ENCODE assay signal across 1 cellular context in genomic region chr10:3784510-3785250, GRCh38.
TF ChIP-seq lines count a peak whose summit lies in the region.

Gene KLF6, minus strand, starts transcription at chr10:3785209. Its CDS starts 195 bp downstream, at chr10:3785014.

TF ChIP-seq in HepG2, 621 proteins besides CTCF, POLR2A, EP300 and RAD21 (continued from another document and continues in another):
- no peak for TF ChIP-seq ZNF18 (CRISPR knock-in tag; IDR thresholded peaks at IDR 0.05; ENCODE audit: insufficient replicate concordance)
- no peak for TF ChIP-seq ZNF24 (IDR thresholded peaks at IDR 0.05)
- TF ChIP-seq AGO2 (optimal IDR thresholded peaks at IDR 0.05; ENCODE audit: low read depth, low read length), result peak; percentile 99
- TF ChIP-seq CREBL2 (CRISPR knock-in tag; IDR thresholded peaks at IDR 0.05; ENCODE audit: borderline replicate concordance), result no peak; the same call in 1 of the 2 replicates
- TF ChIP-seq ZNF34 (CRISPR knock-in tag; IDR thresholded peaks at IDR 0.05; ENCODE audit: borderline replicate concordance), result no peak
- no peak for TF ChIP-seq FOXK2 (IDR thresholded peaks at IDR 0.05)
- peak; percentile 68; the same call in 1 of the 2 replicates for TF ChIP-seq YEATS4 (CRISPR knock-in tag; IDR thresholded peaks at IDR 0.05; ENCODE audit: borderline replicate concordance)
- no peak for TF ChIP-seq ZNF292 (CRISPR knock-in tag; IDR thresholded peaks at IDR 0.05; ENCODE audit: borderline replicate concordance, low read depth)
- no peak for TF ChIP-seq ZNF557 (CRISPR knock-in tag; IDR thresholded peaks at IDR 0.05)
- peak; percentile 26 for TF ChIP-seq U2AF1 (optimal IDR thresholded peaks at IDR 0.05; ENCODE audit: low read depth, low read length)
- peak; percentile 12; the same call in 1 of the 2 replicates for TF ChIP-seq MEF2D (CRISPR knock-in tag; IDR thresholded peaks at IDR 0.05)
- TF ChIP-seq ZIK1 (CRISPR knock-in tag; IDR thresholded peaks at IDR 0.05; ENCODE audit: borderline replicate concordance, low read depth), result 0 out of 2 replicates have a peak, but pooled peaks have one; percentile 27
- TF ChIP-seq MYC (CRISPR knock-in tag; IDR thresholded peaks at IDR 0.05; ENCODE audit: borderline replicate concordance), result peak; percentile 15; the same call in 1 of the 2 replicates
- TF ChIP-seq ZNF710 (CRISPR knock-in tag; IDR thresholded peaks at IDR 0.05; ENCODE audit: borderline replicate concordance), result no peak
- TF ChIP-seq ZNF704 (CRISPR knock-in tag; IDR thresholded peaks at IDR 0.05; ENCODE audit: borderline replicate concordance), result peak; percentile 67
- TF ChIP-seq POGZ (CRISPR knock-in tag; IDR thresholded peaks at IDR 0.05), result no peak
- TF ChIP-seq ZNF552 (CRISPR knock-in tag; IDR thresholded peaks at IDR 0.05; ENCODE audit: borderline replicate concordance), result no peak
- no peak for TF ChIP-seq ZNF691 (CRISPR knock-in tag; IDR thresholded peaks at IDR 0.05; ENCODE audit: borderline replicate concordance, low read depth)
- no peak for TF ChIP-seq GPN1 (CRISPR knock-in tag; IDR thresholded peaks at IDR 0.05; ENCODE audit: borderline replicate concordance)
- TF ChIP-seq MEIS1 (CRISPR knock-in tag; IDR thresholded peaks at IDR 0.05; ENCODE audit: borderline replicate concordance), result 0 out of 2 replicates have a peak, but pooled peaks have one; percentile 4
- no peak for TF ChIP-seq ZNF207 (IDR thresholded peaks at IDR 0.05; ENCODE audit: borderline replicate concordance)
- no peak for TF ChIP-seq TOPORS (CRISPR knock-in tag; IDR thresholded peaks at IDR 0.05)
- no peak; the same call in 1 of the 2 replicates for TF ChIP-seq ZNF564 (CRISPR knock-in tag; IDR thresholded peaks at IDR 0.05)
- TF ChIP-seq ZNF143 (CRISPR knock-in tag; IDR thresholded peaks at IDR 0.05), result 0 out of 2 replicates have a peak, but pooled peaks have one; percentile 22
- no peak for TF ChIP-seq MTF2 (CRISPR knock-in tag; IDR thresholded peaks at IDR 0.05; ENCODE audit: borderline replicate concordance)
- TF ChIP-seq NFIB (CRISPR knock-in tag; IDR thresholded peaks at IDR 0.05; ENCODE audit: borderline replicate concordance), result no peak
- no peak for TF ChIP-seq ZNF33B (CRISPR knock-in tag; IDR thresholded peaks at IDR 0.05)
- peak; percentile 59; the same call in 1 of the 2 replicates for TF ChIP-seq ZNF142 (CRISPR knock-in tag; IDR thresholded peaks at IDR 0.05)
- TF ChIP-seq ZNF329 (CRISPR knock-in tag; IDR thresholded peaks at IDR 0.05; ENCODE audit: low read depth), result no peak
- TF ChIP-seq NFKB2 (CRISPR knock-in tag; IDR thresholded peaks at IDR 0.05; ENCODE audit: borderline replicate concordance), result peak; percentile 39; the same call in 1 of the 2 replicates
- TF ChIP-seq CBFB (CRISPR knock-in tag; IDR thresholded peaks at IDR 0.05), result no peak
- 0 out of 2 replicates have a peak, but pooled peaks have one; percentile 25 for TF ChIP-seq ZFX (CRISPR knock-in tag; IDR thresholded peaks at IDR 0.05; ENCODE audit: low read depth)
- no peak; the same call in 1 of the 2 replicates for TF ChIP-seq ZNF343 (CRISPR knock-in tag; IDR thresholded peaks at IDR 0.05)
- no peak for TF ChIP-seq KLF6 (CRISPR knock-in tag; IDR thresholded peaks at IDR 0.05)
- TF ChIP-seq KDM1A (CRISPR knock-in tag; IDR thresholded peaks at IDR 0.05), result no peak
- TF ChIP-seq TEAD3 (CRISPR knock-in tag; optimal IDR thresholded peaks at IDR 0.05; ENCODE audit: borderline replicate concordance), result peak; percentile 14
- no peak for TF ChIP-seq ZEB1 (IDR thresholded peaks at IDR 0.05; ENCODE audit: insufficient replicate concordance, low read depth)
- TF ChIP-seq MEIS2 (CRISPR knock-in tag; IDR thresholded peaks at IDR 0.05), result 0 out of 2 replicates have a peak, but pooled peaks have one; percentile 23
- no peak for TF ChIP-seq RCOR2 (CRISPR knock-in tag; IDR thresholded peaks at IDR 0.05)
- TF ChIP-seq ZBTB26 (CRISPR knock-in tag; IDR thresholded peaks at IDR 0.05; ENCODE audit: borderline replicate concordance), result no peak
- no peak for TF ChIP-seq AHDC1 (CRISPR knock-in tag; IDR thresholded peaks at IDR 0.05; ENCODE audit: borderline replicate concordance)
- TF ChIP-seq NFE2 (CRISPR knock-in tag; IDR thresholded peaks at IDR 0.05), result no peak
- TF ChIP-seq SNAPC2 (CRISPR knock-in tag; IDR thresholded peaks at IDR 0.05), result no peak
- peak; percentile 46 for TF ChIP-seq SAP130 (CRISPR knock-in tag; IDR thresholded peaks at IDR 0.05; ENCODE audit: low read depth)
